1 cellular context compared by ENCODE assay signal in genomic region chr2:219206442-219207253, GRCh38.
A peak's percentile ranks its signal among the peaks of the same experiment; 100 is the strongest.
TF ChIP-seq lines count a peak whose summit lies in the region.

A gene with protein sequence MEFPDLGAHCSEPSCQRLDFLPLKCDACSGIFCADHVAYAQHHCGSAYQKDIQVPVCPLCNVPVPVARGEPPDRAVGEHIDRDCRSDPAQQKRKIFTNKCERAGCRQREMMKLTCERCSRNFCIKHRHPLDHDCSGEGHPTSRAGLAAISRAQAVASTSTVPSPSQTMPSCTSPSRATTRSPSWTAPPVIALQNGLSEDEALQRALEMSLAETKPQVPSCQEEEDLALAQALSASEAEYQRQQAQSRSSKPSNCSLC (plus strand): TSS chr2:219206782. CDS start chr2:219206988, 206 bp downstream.

TF ChIP-seq in liver, 16 proteins besides CTCF, POLR2A, EP300 and RAD21 (continued from another document):
- TF ChIP-seq SP1 (IDR thresholded peaks at IDR 0.05): peak; percentile 33
